8 cellular contexts compared by ENCODE assay signal in the genomic region with DNA sequence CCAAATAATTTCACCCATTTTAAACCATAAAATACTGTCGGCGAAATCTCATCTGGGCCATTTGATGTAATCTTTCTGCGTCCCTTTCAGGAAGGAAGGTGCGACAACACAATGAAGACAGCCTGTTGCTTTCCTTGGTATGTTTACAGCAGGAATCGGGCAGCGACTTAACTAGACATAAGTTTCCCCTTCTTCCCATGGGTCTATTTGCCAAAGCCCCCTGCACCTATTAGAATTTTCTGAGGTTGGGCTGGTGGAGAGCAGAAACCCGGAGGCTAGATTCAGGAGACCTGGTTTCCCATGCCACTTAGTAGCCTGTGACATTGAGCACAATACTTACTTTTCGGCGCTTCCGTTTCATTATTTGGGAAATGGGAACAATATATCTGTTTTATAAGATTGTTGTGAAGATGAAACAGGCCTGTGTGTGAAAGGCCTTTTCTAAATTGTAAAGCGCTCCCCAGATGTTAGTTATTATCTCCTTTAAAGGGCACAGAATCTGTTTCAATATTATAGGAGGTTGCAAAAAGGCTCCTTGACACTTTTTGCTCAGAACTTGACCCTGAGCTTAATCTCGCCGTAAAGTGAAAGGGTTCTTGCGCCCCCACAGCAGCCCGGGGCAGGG.
DNase-seq lines count a peak whose midpoint lies in the region; ATAC-seq, FAIRE-seq and TF ChIP-seq lines count a peak whose summit lies in the region.

No MANE protein-coding gene starts in this region.

- no peaks in the 10 kb centered on the region for H3K36me3 ChIP-seq in iPS-15b (ENCODE audit: control insufficient read depth, insufficient read depth, low read length)

- peaks cover 12% of the 10 kb centered on the region for H3K4me1 ChIP-seq in iPS-15b (ENCODE audit: control insufficient read depth, insufficient read depth, low read length)

- no peaks in the 10 kb centered on the region for H3K27me3 Mint-ChIP-seq in stimulated activated naive CD8-positive, alpha-beta T cell treated with anti-CD3 and anti-CD28 coated beads, Interleukin-15, Interleukin-2, amounts not matched to agents 100 ng/mL and 50 ng/mL, for 24 hours
- no peaks in the 10 kb centered on the region for H3K27me3 Mint-ChIP-seq in activated naive CD4-positive, alpha-beta T cell treated with anti-CD3 and anti-CD28 coated beads, Interleukin-2, amount 10 ng/mL, durations not matched to agents 7 days and 5 days

- CTCF ChIA-PET in activated naive CD4-positive, alpha-beta T cell treated with anti-CD3 and anti-CD28 coated beads, Interleukin-2, amount 10 ng/mL, durations not matched to agents 7 days and 5 days (lab: Charles Lee) = interaction anchor here (0.9 to 3.4 kb wide), 7 partner anchors 11 to 158 kb away, joined by 3 to 29 read pairs (median 4); no protein-coding TSS in a partner anchor

- H3K4me3 ChIP-seq in iPS-15b (ENCODE audit: low read depth, low read length) = peak overlapping the region; percentile 81

- H3K9me3 Mint-ChIP-seq in stimulated activated naive CD8-positive, alpha-beta T cell treated with anti-CD3 and anti-CD28 coated beads, Interleukin-15, Interleukin-2, amounts not matched to agents 100 ng/mL and 50 ng/mL, for 24 hours = no peaks in the 10 kb centered on the region
- no peaks in the 10 kb centered on the region for H3K9me3 Mint-ChIP-seq in activated naive CD4-positive, alpha-beta T cell treated with anti-CD3 and anti-CD28 coated beads, Interleukin-2, amount 10 ng/mL, durations not matched to agents 7 days and 5 days
- H3K9me3 Mint-ChIP-seq in stimulated activated effector memory CD8-positive, alpha-beta T cell treated with anti-CD3 and anti-CD28 coated beads, Interleukin-12 subunit alpha, Interleukin-12 subunit beta, amount 100 ng/mL, for 72 hours = no peaks in the 10 kb centered on the region

- H3K4me3 Mint-ChIP-seq in stimulated activated naive CD8-positive, alpha-beta T cell treated with anti-CD3 and anti-CD28 coated beads, Interleukin-15, Interleukin-2, amounts not matched to agents 100 ng/mL and 50 ng/mL, for 24 hours = peak overlapping the region; percentile 87
- H3K4me3 Mint-ChIP-seq in activated naive CD4-positive, alpha-beta T cell treated with anti-CD3 and anti-CD28 coated beads, Interleukin-2, amount 10 ng/mL, durations not matched to agents 7 days and 5 days = peak overlapping the region; percentile 86
- peak overlapping the region; percentile 84 for H3K4me3 Mint-ChIP-seq in stimulated activated effector memory CD8-positive, alpha-beta T cell treated with anti-CD3 and anti-CD28 coated beads, Interleukin-12 subunit alpha, Interleukin-12 subunit beta, amount 100 ng/mL, for 72 hours

- peak overlapping the region; percentile 41 for H3K9ac ChIP-seq in iPS-15b (ENCODE audit: low read depth, low read length)

- no peaks in the 10 kb centered on the region for H3K27me3 ChIP-seq in iPS-15b (ENCODE audit: control insufficient read depth, insufficient read depth, low read length)

- DNase-seq in stimulated activated naive CD8-positive, alpha-beta T cell treated with anti-CD3 and anti-CD28 coated beads, Interleukin-15, Interleukin-2, amounts not matched to agents 100 U/mL and 50 U/mL, for 24 hours = no peak
- peak; percentile 25 for DNase-seq in activated naive CD4-positive, alpha-beta T cell treated with anti-CD3 and anti-CD28 coated beads, Interleukin-2, amount 10 ng/mL, durations not matched to agents 7 days and 5 days
- no peak for DNase-seq in stimulated activated effector memory CD8-positive, alpha-beta T cell treated with anti-CD3 and anti-CD28 coated beads, Interleukin-12 subunit alpha, Interleukin-12 subunit beta, amount 100 ng/mL, for 72 hours (ENCODE audit: low spot score in 2 of 2)
- no peak for DNase-seq in D721Med (ENCODE audit: insufficient read length, low spot score)

- H3K4me1 Mint-ChIP-seq in stimulated activated naive CD8-positive, alpha-beta T cell treated with anti-CD3 and anti-CD28 coated beads, Interleukin-15, Interleukin-2, amounts not matched to agents 100 ng/mL and 50 ng/mL, for 24 hours (ENCODE audit: low read depth) = peaks cover 49% of the 10 kb centered on the region
- H3K4me1 Mint-ChIP-seq in activated naive CD4-positive, alpha-beta T cell treated with anti-CD3 and anti-CD28 coated beads, Interleukin-2, amount 10 ng/mL, durations not matched to agents 7 days and 5 days = peaks cover 48% of the 10 kb centered on the region
- H3K4me1 Mint-ChIP-seq in stimulated activated effector memory CD8-positive, alpha-beta T cell treated with anti-CD3 and anti-CD28 coated beads, Interleukin-12 subunit alpha, Interleukin-12 subunit beta, amount 100 ng/mL, for 72 hours = peaks cover 31% of the 10 kb centered on the region

- no peaks in the 10 kb centered on the region for H3K9me3 ChIP-seq in iPS-15b (ENCODE audit: control insufficient read depth, insufficient read depth, low read length)

- H3K27ac Mint-ChIP-seq in stimulated activated naive CD8-positive, alpha-beta T cell treated with anti-CD3 and anti-CD28 coated beads, Interleukin-15, Interleukin-2, amounts not matched to agents 100 ng/mL and 50 ng/mL, for 24 hours = peak overlapping the region; percentile 84
- H3K27ac Mint-ChIP-seq in activated naive CD4-positive, alpha-beta T cell treated with anti-CD3 and anti-CD28 coated beads, Interleukin-2, amount 10 ng/mL, durations not matched to agents 7 days and 5 days = peak overlapping the region; percentile 90
- peak overlapping the region; percentile 92 for H3K27ac Mint-ChIP-seq in stimulated activated effector memory CD8-positive, alpha-beta T cell treated with anti-CD3 and anti-CD28 coated beads, Interleukin-12 subunit alpha, Interleukin-12 subunit beta, amount 100 ng/mL, for 72 hours

- peaks cover 5% of the 10 kb centered on the region for H3K36me3 Mint-ChIP-seq in stimulated activated naive CD8-positive, alpha-beta T cell treated with anti-CD3 and anti-CD28 coated beads, Interleukin-15, Interleukin-2, amounts not matched to agents 100 ng/mL and 50 ng/mL, for 24 hours (ENCODE audit: low read depth)
- H3K36me3 Mint-ChIP-seq in activated naive CD4-positive, alpha-beta T cell treated with anti-CD3 and anti-CD28 coated beads, Interleukin-2, amount 10 ng/mL, durations not matched to agents 7 days and 5 days = peaks cover 12% of the 10 kb centered on the region
- peaks cover 12% of the 10 kb centered on the region for H3K36me3 Mint-ChIP-seq in stimulated activated effector memory CD8-positive, alpha-beta T cell treated with anti-CD3 and anti-CD28 coated beads, Interleukin-12 subunit alpha, Interleukin-12 subunit beta, amount 100 ng/mL, for 72 hours

- no peak for FAIRE-seq in D721Med (lab: Jason Lieb, UNC)

- TF ChIP-seq CTCF in D721Med (IDR thresholded peaks at IDR 0.05; ENCODE audit: insufficient read depth, missing control alignments) = no peak

- no peak for ATAC-seq in stimulated activated naive CD8-positive, alpha-beta T cell treated with anti-CD3 and anti-CD28 coated beads, Interleukin-15, Interleukin-2, amounts not matched to agents 100 U/mL and 50 U/mL, for 24 hours
- no peak for ATAC-seq in stimulated activated effector memory CD8-positive, alpha-beta T cell treated with anti-CD3 and anti-CD28 coated beads, Interleukin-12 subunit alpha, Interleukin-12 subunit beta, amount 100 ng/mL, for 72 hours
- ATAC-seq in HG02763 (IDR thresholded peaks at IDR 0.05; ENCODE audit: unreplicated experiment) (no peak), GM21528 (IDR thresholded peaks at IDR 0.05; ENCODE audit: low FRiP score, unreplicated experiment) (no peak)
